10 cellular contexts compared by ENCODE assay signal in the genomic region with DNA sequence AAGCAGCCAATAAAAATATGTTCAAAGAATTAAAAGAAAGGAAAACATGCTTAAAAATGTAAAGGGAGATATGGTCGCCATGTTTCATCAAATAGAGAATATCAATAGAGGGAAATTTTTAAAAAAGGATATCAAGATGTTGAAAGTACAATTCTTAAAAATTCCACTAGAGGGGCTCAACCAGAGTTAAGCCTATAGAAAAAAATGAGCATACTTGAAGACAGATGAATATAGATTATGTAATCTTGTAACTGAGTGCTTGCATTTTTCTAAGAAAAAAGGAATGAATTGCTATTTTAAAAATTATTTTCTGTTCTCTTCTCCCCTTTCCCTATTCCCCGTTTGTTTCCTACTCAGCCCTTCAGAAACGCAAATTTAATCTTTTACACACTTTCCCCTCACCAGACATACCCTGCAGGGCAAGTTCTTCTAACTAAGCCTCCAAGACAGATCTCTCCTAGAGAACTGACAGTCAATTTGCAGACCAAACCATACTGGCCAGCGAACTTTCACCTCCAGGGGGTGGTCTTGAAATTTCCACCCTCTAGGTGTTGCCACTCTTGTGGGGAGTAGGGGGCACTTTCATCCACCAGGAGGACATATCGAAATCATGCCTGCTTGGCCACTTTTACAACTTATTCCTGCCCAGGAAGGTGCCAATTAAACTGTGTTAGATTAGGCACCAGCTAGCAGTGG.
A peak's percentile ranks its signal among the peaks of the same experiment; 100 is the strongest.
DNase-seq lines count a peak whose midpoint lies in the region; ATAC-seq and TF ChIP-seq lines count a peak whose summit lies in the region.
"Had no signal": no experiment of that assay in that cellular context is flagged by ENCODE, and none has a peak within 500 bp of the region (broad histone marks: within the 10 kb centered on the region; RNA-seq: fewer than 3 reads in every experiment).

No MANE protein-coding gene starts in this region.

- H3K27me3 Mint-ChIP-seq in CD8-positive, alpha-beta memory T cell = no peaks in the 10 kb centered on the region
- H3K27me3 Mint-ChIP-seq: naive thymus-derived CD8-positive, alpha-beta T cell had no signal

- H3K9me3 ChIP-seq in CD8-positive, alpha-beta memory T cell (ENCODE audit: low read length) = no peaks in the 10 kb centered on the region
- no peaks in the 10 kb centered on the region for H3K9me3 ChIP-seq in suprapubic skin

- ATAC-seq in GM21390 (IDR thresholded peaks at IDR 0.05; ENCODE audit: unreplicated experiment) (peak; percentile 52), foreskin keratinocyte (no peak), GM21717 (IDR thresholded peaks at IDR 0.05; ENCODE audit: unreplicated experiment) (no peak)
- ATAC-seq: naive thymus-derived CD8-positive, alpha-beta T cell had no signal

- no peak overlapping the region for H3K4me3 Mint-ChIP-seq in CD8-positive, alpha-beta memory T cell
- H3K4me3 Mint-ChIP-seq: naive thymus-derived CD8-positive, alpha-beta T cell had no signal

- H3K4me1 ChIP-seq in CD8-positive, alpha-beta memory T cell (ENCODE audit: insufficient read depth, low read length) = peaks cover 6% of the 10 kb centered on the region
- no peaks in the 10 kb centered on the region for H3K4me1 ChIP-seq in foreskin keratinocyte
- no peaks in the 10 kb centered on the region for H3K4me1 ChIP-seq in suprapubic skin

- CTCF ChIA-PET in CD8-positive, alpha-beta memory T cell (lab: Charles Lee) = interaction anchor here (0.9 kb wide), 1 partner anchor 52 kb away, joined by 3 read pairs; no protein-coding TSS in a partner anchor

- H3K9me3 Mint-ChIP-seq in CD8-positive, alpha-beta memory T cell = peaks cover 0 to 2% (median 2%) of the 10 kb centered on the region in 5 donors

- H3K27ac Mint-ChIP-seq in CD8-positive, alpha-beta memory T cell = peak overlapping the region in 2 of 8 donors; percentile 37 to 67

- WGBS in suprapubic skin = 73% methylated on average over 5 of the region's 5 CpGs

- H3K36me3 Mint-ChIP-seq in CD8-positive, alpha-beta memory T cell = peaks cover 32 to 82% (median 64%) of the 10 kb centered on the region in 3 donors

- POLR2A ChIA-PET in CD8-positive, alpha-beta memory T cell (lab: Charles Lee) = no interaction called here

- peak; percentile 47 for TF ChIP-seq CTCF in foreskin keratinocyte (conservative IDR thresholded peaks at IDR 0.05)
- TF ChIP-seq CTCF in GM13976 (IDR thresholded peaks at IDR 0.05; ENCODE audit: borderline replicate concordance, control extremely low read depth, extremely low read depth, insufficient read depth, missing control alignments) = no peak
- TF ChIP-seq CTCF in suprapubic skin (IDR thresholded peaks at IDR 0.05) = no peak

- H3K27ac ChIP-seq in CD8-positive, alpha-beta memory T cell (ENCODE audit: low read depth, low read length) = peak overlapping the region; percentile 7
- H3K27ac ChIP-seq in foreskin keratinocyte (no peak overlapping the region), suprapubic skin (no peak overlapping the region)

- no peaks in the 10 kb centered on the region for H3K27me3 ChIP-seq in CD8-positive, alpha-beta memory T cell (ENCODE audit: insufficient read depth, low read length, poor library complexity, severe bottlenecking)
- H3K27me3 ChIP-seq in foreskin keratinocyte (no peaks in the 10 kb centered on the region), suprapubic skin (no peaks in the 10 kb centered on the region)

- no peak for DNase-seq in CD8-positive, alpha-beta memory T cell
- peak; percentile 50 for DNase-seq in RKO (ENCODE audit: low spot score)
- no peak for DNase-seq in foreskin keratinocyte
- no peak for DNase-seq in GM13976 (ENCODE audit: low spot score)
- no peak for DNase-seq in suprapubic skin (ENCODE audit: low spot score in 2 of 2)
- DNase-seq in NCI-H2081 treated with DMSO at 0.1 percent for 48 hours (lab: John Stamatoyannopoulos, UW) = no peak
- DNase-seq: activated T-cell treated with anti-CD3 and anti-CD28 coated beads, Interleukin-2, amount 50 U/mL, for 48 hours had no signal

- H3K36me3 ChIP-seq in CD8-positive, alpha-beta memory T cell (ENCODE audit: insufficient read depth, low read length) = peaks cover 14% of the 10 kb centered on the region
- H3K36me3 ChIP-seq in suprapubic skin = peaks cover 30% of the 10 kb centered on the region

- no peak for TF ChIP-seq EP300 in suprapubic skin (IDR thresholded peaks at IDR 0.05)

- peaks cover 9 to 19% (median 16%) of the 10 kb centered on the region in 3 donors for H3K4me1 Mint-ChIP-seq in CD8-positive, alpha-beta memory T cell

- H3K4me3 ChIP-seq in CD8-positive, alpha-beta memory T cell (ENCODE audit: low read length) = no peak overlapping the region
- H3K4me3 ChIP-seq in suprapubic skin = no peak overlapping the region

- TF ChIP-seq POLR2A in suprapubic skin (IDR thresholded peaks at IDR 0.05) = no peak

- in situ Hi-C loops in GM13976 (cut with MboI; ENCODE audit: low sequenced_read_pairs, unreplicated experiment) = no loop called here
